10 cellular contexts compared by ENCODE assay signal in the genomic region with DNA sequence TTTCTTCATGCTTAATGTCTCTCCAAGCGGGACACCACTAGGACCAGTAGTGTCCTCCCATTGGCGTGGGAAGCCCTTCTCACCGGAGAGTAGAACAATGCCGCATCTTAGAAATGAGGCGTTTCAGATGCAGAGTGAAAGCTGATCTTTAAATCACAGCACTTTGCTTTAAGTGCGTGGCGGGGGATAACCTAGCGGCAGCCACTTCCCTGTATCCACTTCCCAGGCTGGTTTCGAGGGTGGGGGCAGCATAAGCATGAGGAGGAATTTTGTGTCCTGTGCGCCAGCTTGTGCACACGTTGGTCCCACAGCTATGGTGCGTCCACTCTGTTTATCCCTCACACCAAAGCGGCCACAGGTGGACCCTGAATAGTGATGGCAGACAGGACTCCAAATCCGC.
DNase-seq lines count a peak whose midpoint lies in the region; ATAC-seq and TF ChIP-seq lines count a peak whose summit lies in the region.
"Had no signal": no experiment of that assay in that cellular context is flagged by ENCODE, and none has a peak within 500 bp of the region (broad histone marks: within the 10 kb centered on the region; RNA-seq: fewer than 3 reads in every experiment).

No MANE protein-coding gene starts in this region.

- H3K9me3 ChIP-seq in Panc1 (ENCODE audit: control insufficient read depth, insufficient read depth, low read depth, low read length) = no peaks in the 10 kb centered on the region
- H3K9me3 ChIP-seq in hepatocyte (ENCODE audit: low read depth) = no peaks in the 10 kb centered on the region
- no peaks in the 10 kb centered on the region for H3K9me3 ChIP-seq in smooth muscle cell (replicated peaks; ENCODE audit: low read depth)

- H4K20me1 ChIP-seq in hepatocyte (ENCODE audit: insufficient read depth, poor library complexity, severe bottlenecking) (no peaks in the 10 kb centered on the region), smooth muscle cell (ENCODE audit: low read depth) (no peaks in the 10 kb centered on the region)

- no peaks in the 10 kb centered on the region; the same call in 1 of the 2 replicates for H3K36me3 ChIP-seq in Panc1 (ENCODE audit: control insufficient read depth, insufficient read depth, low read length)
- no peaks in the 10 kb centered on the region for H3K36me3 ChIP-seq in hepatocyte (replicated peaks; ENCODE audit: insufficient read depth, low read depth)
- no peaks in the 10 kb centered on the region for H3K36me3 ChIP-seq in smooth muscle cell (ENCODE audit: low read depth)

- no peaks in the 10 kb centered on the region for H3K27me3 Mint-ChIP-seq in activated CD4-positive, alpha-beta T cell treated with anti-CD3 and anti-CD28 coated beads, Interleukin-2, amount 10 ng/mL, durations not matched to agents 7 days and 5 days

- H3K4me3 Mint-ChIP-seq in activated CD4-positive, alpha-beta T cell treated with anti-CD3 and anti-CD28 coated beads, Interleukin-2, amount 10 ng/mL, durations not matched to agents 7 days and 5 days = peak overlapping the region; percentile 16

- intact Hi-C loops in Panc1 (cut with micrococcal nuclease; ENCODE audit: unreplicated experiment) = no loop called here

- H3F3A ChIP-seq in smooth muscle cell (ENCODE audit: low read depth) = peaks cover 22% of the 10 kb centered on the region

- H3K4me3 ChIP-seq in Panc1 (ENCODE audit: low read depth in 2 of 2, low read length in 2 of 2) = no peak overlapping the region
- no peak overlapping the region for H3K4me3 ChIP-seq in hepatocyte
- no peak overlapping the region for H3K4me3 ChIP-seq in smooth muscle cell

- ATAC-seq in Panc1 (no peak), GM21423 (IDR thresholded peaks at IDR 0.05; ENCODE audit: unreplicated experiment) (no peak)

- H3K9me3 Mint-ChIP-seq in activated CD4-positive, alpha-beta T cell treated with anti-CD3 and anti-CD28 coated beads, Interleukin-2, amount 10 ng/mL, durations not matched to agents 7 days and 5 days = no peaks in the 10 kb centered on the region

- POLR2A ChIA-PET in activated CD4-positive, alpha-beta T cell treated with anti-CD3 and anti-CD28 coated beads, Interleukin-2, amount 10 ng/mL, durations not matched to agents 7 days and 5 days (lab: Charles Lee) = interaction anchor here (1.3 kb wide), 1 partner anchor 62 kb away, joined by 3 read pairs; no protein-coding TSS in a partner anchor
- POLR2A ChIA-PET in Panc1 (lab: Charles Lee) = interaction anchor here (0.6 kb wide), 1 partner anchor 28 kb away, joined by 3 read pairs; no protein-coding TSS in a partner anchor

- H3K27me3 ChIP-seq in Panc1 (ENCODE audit: control insufficient read depth, insufficient read depth, low read length) (no peaks in the 10 kb centered on the region), hepatocyte (no peaks in the 10 kb centered on the region), smooth muscle cell (ENCODE audit: low read depth) (no peaks in the 10 kb centered on the region)

- peak overlapping the region; percentile 37 for H3K9ac ChIP-seq in smooth muscle cell (ENCODE audit: low read depth)

- peaks cover 14% of the 10 kb centered on the region for H3K79me2 ChIP-seq in hepatocyte
- H3K79me2 ChIP-seq in smooth muscle cell (ENCODE audit: low read depth) = no peaks in the 10 kb centered on the region

- H3K4me1 Mint-ChIP-seq in activated CD4-positive, alpha-beta T cell treated with anti-CD3 and anti-CD28 coated beads, Interleukin-2, amount 10 ng/mL, durations not matched to agents 7 days and 5 days = peaks cover 100% of the 10 kb centered on the region

- in situ Hi-C loops in Panc1 (cut with HindIII; ENCODE audit: low pct_unique_long_range_greater_than_20kb, low sequenced_read_pairs) = no loop called here

- H3K27ac Mint-ChIP-seq in activated CD4-positive, alpha-beta T cell treated with anti-CD3 and anti-CD28 coated beads, Interleukin-2, amount 10 ng/mL, durations not matched to agents 7 days and 5 days = peak overlapping the region; percentile 99

- no peak for DNase-seq in activated CD4-positive, alpha-beta T cell treated with anti-CD3 and anti-CD28 coated beads, Interleukin-2, amount 10 ng/mL, durations not matched to agents 7 days and 5 days
- DNase-seq in activated CD4-positive, alpha-beta T cell treated with anti-CD3 and anti-CD28 coated beads for 48 hours = no peak
- DNase-seq in Panc1 (ENCODE audit: low read depth, low spot score) (no peak), hepatocyte (ENCODE audit: low spot score) (no peak), smooth muscle cell (lab: John Stamatoyannopoulos, UW; ENCODE audit: unreplicated experiment) (no peak), D341Med (ENCODE audit: low spot score) (no peak), NCI-H1694 treated with DMSO at 0.1 percent for 48 hours (lab: John Stamatoyannopoulos, UW) (no peak)
- DNase-seq: KBM-7, NCI-H226 had no signal

- H3K4me2 ChIP-seq in hepatocyte (no peak overlapping the region), smooth muscle cell (no peak overlapping the region)

- H3K27ac ChIP-seq in Panc1 (ENCODE audit: low read length) = peak overlapping the region; percentile 81
- peak overlapping the region; percentile 69 for H3K27ac ChIP-seq in hepatocyte
- H3K27ac ChIP-seq in smooth muscle cell (ENCODE audit: low read depth) = peak overlapping the region; percentile 83

- BruUV-seq in Panc1 (replicated peaks; lab: Mats Ljungman, UMichigan) = no TSS peak

- TF ChIP-seq CTCF in Panc1 (IDR thresholded peaks at IDR 0.05) (no peak), hepatocyte (IDR thresholded peaks at IDR 0.05; ENCODE audit: poor library complexity) (no peak), smooth muscle cell (IDR thresholded peaks at IDR 0.05; ENCODE audit: borderline replicate concordance, insufficient read depth, poor library complexity, severe bottlenecking) (no peak)

- H2AFZ ChIP-seq in hepatocyte (no peak overlapping the region), smooth muscle cell (ENCODE audit: low read depth) (no peak overlapping the region)

- WGBS in hepatocyte (ENCODE audit: low lambda C conversion rate, missing lambda C conversion rate) = 94% methylated on average over 14 of the region's 14 CpGs
- 93% methylated on average over 14 of the region's 14 CpGs for WGBS in smooth muscle cell (ENCODE audit: low lambda C conversion rate)

- H3K36me3 Mint-ChIP-seq in activated CD4-positive, alpha-beta T cell treated with anti-CD3 and anti-CD28 coated beads, Interleukin-2, amount 10 ng/mL, durations not matched to agents 7 days and 5 days (ENCODE audit: low read depth) = peaks cover 92% of the 10 kb centered on the region

- CTCF ChIA-PET in activated CD4-positive, alpha-beta T cell treated with anti-CD3 and anti-CD28 coated beads, Interleukin-2, amount 10 ng/mL, durations not matched to agents 7 days and 5 days (lab: Charles Lee) = interaction anchor here (0.7 to 2.4 kb wide), 6 partner anchors 8 to 202 kb away, joined by 3 to 8 read pairs (median 4); no protein-coding TSS in a partner anchor
- CTCF ChIA-PET in Panc1 (lab: Charles Lee) = interaction anchor here (0.6 kb wide), 1 partner anchor 15 kb away, joined by 4 read pairs; no protein-coding TSS in a partner anchor

- H3K9me2 ChIP-seq in hepatocyte (replicated peaks; ENCODE audit: insufficient read depth) = no peaks in the 10 kb centered on the region

- H3K4me1 ChIP-seq in Panc1 (ENCODE audit: control insufficient read depth, insufficient read depth, low read length) (peaks cover 90% of the 10 kb centered on the region), hepatocyte (ENCODE audit: insufficient read depth) (peaks cover 30% of the 10 kb centered on the region), smooth muscle cell (ENCODE audit: low read depth) (peaks cover 28% of the 10 kb centered on the region)
